1 cellular context compared by ENCODE assay signal in the genomic region with DNA sequence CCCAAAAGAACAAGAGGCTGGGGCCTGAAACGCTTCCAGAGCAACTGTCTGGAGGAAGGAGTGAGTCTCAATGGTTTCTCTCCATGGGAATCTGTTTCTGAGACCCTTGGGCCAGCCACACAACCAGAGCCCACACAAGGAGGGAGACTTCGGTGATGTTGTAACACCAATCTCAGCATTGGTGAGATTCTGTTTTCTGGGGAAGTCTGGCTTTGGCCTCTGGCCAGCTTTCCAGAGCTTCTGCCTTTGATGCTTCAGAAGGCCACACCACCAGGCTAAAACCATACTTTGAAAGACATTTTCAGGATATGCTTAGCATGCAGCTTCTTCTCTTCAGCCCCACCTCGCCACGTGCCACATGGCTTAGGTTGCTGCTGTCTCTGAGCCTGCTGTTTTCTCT.
TF ChIP-seq lines count a peak whose summit lies in the region.

No MANE protein-coding gene starts in this region.

TF ChIP-seq in K562, 482 proteins besides CTCF, POLR2A, EP300 and RAD21:
- no peak for TF ChIP-seq MCM2 (IDR thresholded peaks at IDR 0.05; ENCODE audit: low read depth)
- no peak for TF ChIP-seq ZNF143 (CRISPR knock-in tag; IDR thresholded peaks at IDR 0.05)
- TF ChIP-seq, protein P1, sequence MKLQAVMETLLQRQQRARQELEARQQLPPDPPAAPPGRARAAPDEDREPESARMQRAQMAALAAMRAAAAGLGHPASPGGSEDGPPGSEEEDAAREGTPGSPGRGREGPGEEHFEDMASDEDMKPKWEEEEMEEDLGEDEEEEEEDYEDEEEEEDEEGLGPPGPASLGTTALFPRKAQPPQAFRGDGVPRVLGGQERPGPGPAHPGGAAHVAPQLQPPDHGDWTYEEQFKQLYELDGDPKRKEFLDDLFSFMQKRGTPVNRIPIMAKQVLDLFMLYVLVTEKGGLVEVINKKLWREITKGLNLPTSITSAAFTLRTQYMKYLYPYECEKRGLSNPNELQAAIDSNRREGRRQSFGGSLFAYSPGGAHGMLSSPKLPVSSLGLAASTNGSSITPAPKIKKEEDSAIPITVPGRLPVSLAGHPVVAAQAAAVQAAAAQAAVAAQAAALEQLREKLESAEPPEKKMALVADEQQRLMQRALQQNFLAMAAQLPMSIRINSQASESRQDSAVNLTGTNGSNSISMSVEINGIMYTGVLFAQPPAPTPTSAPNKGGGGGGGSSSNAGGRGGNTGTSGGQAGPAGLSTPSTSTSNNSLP (IDR thresholded peaks at IDR 0.05; ENCODE audit: borderline replicate concordance, low read depth, low read length) = no peak
- TF ChIP-seq NFIC (IDR thresholded peaks at IDR 0.05) = peak; percentile 43
TF ChIP-seq in K562: peak in this region for 1.
